ENCODE assay signal across 8 cellular contexts in the genomic region with DNA sequence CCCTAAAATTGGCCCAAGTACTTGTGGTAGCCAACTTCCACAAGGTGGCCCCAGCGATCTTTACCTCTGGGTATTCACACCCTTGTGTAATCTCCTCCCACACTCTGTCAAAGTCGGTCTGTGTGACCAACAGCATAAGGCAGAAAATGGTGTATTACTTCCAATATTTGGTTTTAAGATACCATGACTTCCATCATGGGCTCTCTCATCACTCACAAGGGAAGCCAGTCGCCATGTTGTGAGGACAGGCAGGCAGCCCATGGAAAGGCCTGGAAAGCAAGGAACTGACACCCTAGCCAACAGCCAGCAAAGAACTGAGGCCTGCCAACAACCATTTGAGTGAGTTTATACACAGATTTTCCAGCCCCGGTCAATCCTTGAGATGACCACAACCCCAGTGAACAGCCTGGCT.
A peak's percentile ranks its signal among the peaks of the same experiment; 100 is the strongest.
DNase-seq lines count a peak whose midpoint lies in the region; ATAC-seq and TF ChIP-seq lines count a peak whose summit lies in the region.

No MANE protein-coding gene starts in this region.

- H3K27me3 ChIP-seq in endocrine pancreas (ENCODE audit: control insufficient read depth, insufficient read depth, low read length) (no peaks in the 10 kb centered on the region), mucosa of stomach (ENCODE audit: control insufficient read depth, insufficient read depth, low read length) (no peaks in the 10 kb centered on the region)

- H3K9ac ChIP-seq in endocrine pancreas (ENCODE audit: control insufficient read depth, insufficient read depth, low read length) (peak overlapping the region; percentile 44), mucosa of stomach (ENCODE audit: low read length) (peak overlapping the region; percentile 6)

- POLR2A ChIA-PET in activated CD8-positive, alpha-beta T cell treated with anti-CD3 and anti-CD28 coated beads, Interleukin-2, amount 10 ng/mL, durations not matched to agents 7 days and 5 days (lab: Charles Lee), result interaction anchor here (1.0 to 5.1 kb wide), 2 partner anchors 17 to 90 kb away, joined by 3 to 29 read pairs; no protein-coding TSS in a partner anchor

- no peaks in the 10 kb centered on the region for H3K36me3 ChIP-seq in endocrine pancreas (ENCODE audit: control insufficient read depth, insufficient read depth, low read length)
- no peaks in the 10 kb centered on the region for H3K36me3 ChIP-seq in mucosa of stomach (ENCODE audit: control insufficient read depth, insufficient read depth, low read length)

- H3K9me3 Mint-ChIP-seq in Calu3 (ENCODE audit: low read depth, unreplicated experiment), result no peaks in the 10 kb centered on the region
- no peaks in the 10 kb centered on the region for H3K9me3 Mint-ChIP-seq in activated CD8-positive, alpha-beta T cell treated with anti-CD3 and anti-CD28 coated beads, Interleukin-2, amount 10 ng/mL, durations not matched to agents 7 days and 5 days (ENCODE audit: insufficient read depth)

- TF ChIP-seq CTCF in Calu3 (IDR thresholded peaks at IDR 0.05; ENCODE audit: unreplicated experiment), result peak; percentile 44

- intact Hi-C loops in Calu3 (cut with micrococcal nuclease; ENCODE audit: unreplicated experiment), result loop anchor here (1.0 to 10.0 kb wide), 4 partner anchors 60 to 664 kb away; partner anchors contain the start of gene KMT2E

- no peak overlapping the region for H3K4me3 Mint-ChIP-seq in Calu3 (ENCODE audit: low read depth, unreplicated experiment)
- H3K4me3 Mint-ChIP-seq in activated CD8-positive, alpha-beta T cell treated with anti-CD3 and anti-CD28 coated beads, Interleukin-2, amount 10 ng/mL, durations not matched to agents 7 days and 5 days, result no peak overlapping the region

- no peaks in the 10 kb centered on the region for H3K27me3 Mint-ChIP-seq in Calu3 (ENCODE audit: unreplicated experiment)
- peaks cover 6% of the 10 kb centered on the region for H3K27me3 Mint-ChIP-seq in activated CD8-positive, alpha-beta T cell treated with anti-CD3 and anti-CD28 coated beads, Interleukin-2, amount 10 ng/mL, durations not matched to agents 7 days and 5 days (ENCODE audit: low read depth)

- CTCF ChIA-PET in Calu3 (lab: Charles Lee), result no interaction called here
- CTCF ChIA-PET in activated CD8-positive, alpha-beta T cell treated with anti-CD3 and anti-CD28 coated beads, Interleukin-2, amount 10 ng/mL, durations not matched to agents 7 days and 5 days (lab: Charles Lee), result interaction anchor here (0.7 to 4.3 kb wide), 18 partner anchors 21 to 730 kb away, joined by 3 to 65 read pairs (median 4); no protein-coding TSS in a partner anchor

- ATAC-seq in GM19467 (IDR thresholded peaks at IDR 0.05; ENCODE audit: unreplicated experiment) (peak; percentile 93), HG03565 (IDR thresholded peaks at IDR 0.05; ENCODE audit: unreplicated experiment) (peak; percentile 94)
- peak; percentile 98 for ATAC-seq in activated CD8-positive, alpha-beta T cell treated with anti-CD3 and anti-CD28 coated beads, Interleukin-2, amount 10 ng/mL, durations not matched to agents 7 days and 5 days
- peak; percentile 98 for ATAC-seq in stimulated activated naive CD8-positive, alpha-beta T cell treated with anti-CD3 and anti-CD28 coated beads, Interleukin-15, Interleukin-2, amounts not matched to agents 100 U/mL and 50 U/mL, for 24 hours

- H3K9me3 ChIP-seq in endocrine pancreas (ENCODE audit: control insufficient read depth, low read length) (no peaks in the 10 kb centered on the region), mucosa of stomach (ENCODE audit: control insufficient read depth, low read length) (no peaks in the 10 kb centered on the region)

- H3K4me1 Mint-ChIP-seq in Calu3 (ENCODE audit: low read depth, unreplicated experiment), result peaks cover 19% of the 10 kb centered on the region
- peaks cover 7% of the 10 kb centered on the region for H3K4me1 Mint-ChIP-seq in activated CD8-positive, alpha-beta T cell treated with anti-CD3 and anti-CD28 coated beads, Interleukin-2, amount 10 ng/mL, durations not matched to agents 7 days and 5 days (ENCODE audit: low read depth)

- H3K36me3 Mint-ChIP-seq in Calu3 (ENCODE audit: insufficient read depth, unreplicated experiment), result no peaks in the 10 kb centered on the region
- H3K36me3 Mint-ChIP-seq in activated CD8-positive, alpha-beta T cell treated with anti-CD3 and anti-CD28 coated beads, Interleukin-2, amount 10 ng/mL, durations not matched to agents 7 days and 5 days (ENCODE audit: low read depth), result no peaks in the 10 kb centered on the region

- BruUV-seq in Calu3 (replicated peaks; lab: Mats Ljungman, UMichigan), result no TSS peak

- H3K27ac Mint-ChIP-seq in Calu3 (ENCODE audit: unreplicated experiment), result no peak overlapping the region
- H3K27ac Mint-ChIP-seq in activated CD8-positive, alpha-beta T cell treated with anti-CD3 and anti-CD28 coated beads, Interleukin-2, amount 10 ng/mL, durations not matched to agents 7 days and 5 days, result peak overlapping the region; percentile 52

- H3K4me1 ChIP-seq in endocrine pancreas (ENCODE audit: control insufficient read depth, insufficient read depth, low read length) (no peaks in the 10 kb centered on the region), mucosa of stomach (ENCODE audit: control insufficient read depth, insufficient read depth, low read length) (peaks cover 40% of the 10 kb centered on the region)

- no peak overlapping the region for H3K4me3 ChIP-seq in endocrine pancreas (ENCODE audit: control insufficient read depth, insufficient read depth, low read length)
- no peak overlapping the region for H3K4me3 ChIP-seq in mucosa of stomach (ENCODE audit: low read length)

- peak; percentile 69 for DNase-seq in Calu3
- peak; percentile 78 for DNase-seq in NCI-H82 treated with DMSO at 0.1 percent for 48 hours (lab: John Stamatoyannopoulos, UW; ENCODE audit: unreplicated experiment)
- peak; percentile 86 for DNase-seq in activated CD8-positive, alpha-beta T cell treated with anti-CD3 and anti-CD28 coated beads, Interleukin-2, amount 10 ng/mL, durations not matched to agents 7 days and 5 days
- peak; percentile 79 for DNase-seq in stimulated activated naive CD8-positive, alpha-beta T cell treated with anti-CD3 and anti-CD28 coated beads, Interleukin-15, Interleukin-2, amounts not matched to agents 100 U/mL and 50 U/mL, for 24 hours
